In the genomic region with DNA sequence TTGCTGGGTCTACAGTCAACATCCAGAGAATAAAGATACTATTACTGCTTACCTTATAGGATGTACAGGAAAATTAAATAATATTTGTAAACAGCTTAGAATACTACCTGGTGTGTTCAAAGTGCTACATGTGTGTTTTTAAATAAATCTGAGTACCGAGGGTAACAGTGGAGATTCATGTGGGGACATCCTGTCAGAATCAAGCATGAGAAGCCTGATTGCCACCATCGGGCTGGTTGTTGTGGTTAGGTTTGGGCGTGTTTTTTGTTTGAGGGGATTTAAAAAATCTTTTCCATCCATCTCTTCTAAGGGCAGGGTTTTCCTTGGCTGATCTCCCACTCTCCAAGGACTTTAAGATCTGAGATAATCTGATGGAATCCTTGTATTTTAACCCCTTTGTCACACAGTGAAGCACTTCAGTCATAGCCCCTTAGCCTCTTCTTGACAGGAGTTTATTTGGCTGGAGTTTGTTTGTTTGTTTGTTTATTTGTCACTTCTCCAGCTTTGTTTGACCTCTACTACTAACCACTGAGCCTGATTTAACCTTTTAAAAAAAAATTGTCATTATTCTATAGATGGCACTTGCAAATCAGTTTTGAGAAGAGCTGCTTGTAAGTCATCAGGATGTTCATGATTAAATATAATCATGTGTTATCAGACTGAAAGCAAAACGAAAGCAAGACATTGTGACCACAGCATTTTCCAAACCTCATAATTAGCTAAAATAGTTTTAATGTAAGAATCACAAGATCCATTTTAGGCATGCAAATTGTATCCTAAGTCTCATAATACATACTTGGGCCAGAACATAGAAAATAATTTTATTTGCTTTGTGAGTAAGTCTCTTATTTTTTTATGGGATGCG, we compare ENCODE assay signal across 17 cellular contexts.
DNase-seq lines count a peak whose midpoint lies in the region; ATAC-seq and TF ChIP-seq lines count a peak whose summit lies in the region.
"Had no signal": no experiment of that assay in that cellular context is flagged by ENCODE, and none has a peak within 500 bp of the region (broad histone marks: within the 10 kb centered on the region; RNA-seq: fewer than 3 reads in every experiment).

No MANE protein-coding gene starts in this region.

- no peaks in the 10 kb centered on the region for H3K27me3 Mint-ChIP-seq in mesothelial cell of epicardium (ENCODE audit: low read depth)
- peaks cover 9 to 15% of the 10 kb centered on the region in 2 donors for H3K27me3 Mint-ChIP-seq in natural killer cell treated with Interleukin-12 subunit alpha and Interleukin-12 subunit beta and Interleukin-15 and Interleukin-18, amount 100 ng/mL, for 72 hours

- H3K4me1 Mint-ChIP-seq in mesothelial cell of epicardium: peaks cover 37% of the 10 kb centered on the region
- no peaks in the 10 kb centered on the region for H3K4me1 Mint-ChIP-seq in natural killer cell treated with Interleukin-12 subunit alpha and Interleukin-12 subunit beta and Interleukin-15 and Interleukin-18, amount 100 ng/mL, for 72 hours (ENCODE audit: low read depth in 2 of 2)

- H3K4me3 Mint-ChIP-seq in mesothelial cell of epicardium: peak overlapping the region; percentile 39
- no peak overlapping the region for H3K4me3 Mint-ChIP-seq in natural killer cell treated with Interleukin-12 subunit alpha and Interleukin-12 subunit beta and Interleukin-15 and Interleukin-18, amount 100 ng/mL, for 72 hours

- no peak for TF ChIP-seq POLR2A in gastroesophageal sphincter (IDR thresholded peaks at IDR 0.05)

- peak overlapping the region; percentile 94 for H3K27ac Mint-ChIP-seq in mesothelial cell of epicardium
- no peak overlapping the region for H3K27ac Mint-ChIP-seq in natural killer cell treated with Interleukin-12 subunit alpha and Interleukin-12 subunit beta and Interleukin-15 and Interleukin-18, amount 100 ng/mL, for 72 hours

- H3K9me3 ChIP-seq in gastroesophageal sphincter: no peaks in the 10 kb centered on the region

- H3K4me3 ChIP-seq in ACC112 (ENCODE audit: low read depth, low read length) (peak overlapping the region; percentile 67), brain microvascular endothelial cell (ENCODE audit: low read depth, low read length) (peak overlapping the region; percentile 22), gastroesophageal sphincter (no peak overlapping the region)
- H3K4me3 ChIP-seq: K562, SJCRH30 had no signal

- TF ChIP-seq CTCF in brain microvascular endothelial cell (IDR thresholded peaks at IDR 0.05; ENCODE audit: low read depth, low read length, missing control alignments) (no peak), mesothelial cell of epicardium (IDR thresholded peaks at IDR 0.05; ENCODE audit: unreplicated experiment) (no peak), gastroesophageal sphincter (IDR thresholded peaks at IDR 0.05) (no peak)

- TF ChIP-seq EP300 in gastroesophageal sphincter (IDR thresholded peaks at IDR 0.05): no peak

- 60 to 73% methylated on average over 4 to 5 of the region's 5 CpGs for WGBS in gastroesophageal sphincter (ENCODE audit: low coverage in 1 of 2), 2 donors

- H3K27me3 ChIP-seq in ACC112 (ENCODE audit: insufficient read depth, low read length) (no peaks in the 10 kb centered on the region), brain microvascular endothelial cell (replicated peaks) (no peaks in the 10 kb centered on the region), gastroesophageal sphincter (no peaks in the 10 kb centered on the region)
- H3K27me3 ChIP-seq: SJCRH30 had no signal

- peak; percentile 3 for DNase-seq in OCI-M1 (lab: John Stamatoyannopoulos, UW)
- no peak for DNase-seq in brain microvascular endothelial cell
- DNase-seq in mesothelial cell of epicardium (ENCODE audit: low spot score in 2 of 2, unreplicated experiment in 2 of 2): no peak
- DNase-seq in natural killer cell treated with Interleukin-12 subunit alpha and Interleukin-12 subunit beta and Interleukin-15 and Interleukin-18, amount 100 ng/mL, for 72 hours (ENCODE audit: low spot score): no peak
- DNase-seq in NCI-H446 (lab: John Stamatoyannopoulos, UW): no peak
- no peak for DNase-seq in DMS53 treated with DMSO at 0.1 percent for 48 hours (lab: John Stamatoyannopoulos, UW; ENCODE audit: unreplicated experiment)
- DNase-seq: DMS79 treated with DMSO at 0.1 percent for 48 hours, GF-D8, NCI-H1048, NCI-H345, NCI-H69, SJCRH30 had no signal

- in situ Hi-C loops in brain microvascular endothelial cell (cut with HindIII; ENCODE audit: low pct_ligation_motif_present, low sequenced_read_pairs): no loop called here

- H3K27ac ChIP-seq in ACC112 (ENCODE audit: low read depth, low read length): no peak overlapping the region
- no peak overlapping the region for H3K27ac ChIP-seq in brain microvascular endothelial cell
- H3K27ac ChIP-seq in gastroesophageal sphincter: no peak overlapping the region
- H3K27ac ChIP-seq: C4-2B, HL-60, SJCRH30 had no signal

- no peak for ATAC-seq in natural killer cell treated with Interleukin-12 subunit alpha and Interleukin-12 subunit beta and Interleukin-15 and Interleukin-18, amount 100 ng/mL, for 72 hours
- no peak for ATAC-seq in gastroesophageal sphincter
- ATAC-seq: K562 had no signal

- peaks cover 26% of the 10 kb centered on the region for H3K9me3 Mint-ChIP-seq in mesothelial cell of epicardium
- peaks cover 13% of the 10 kb centered on the region for H3K9me3 Mint-ChIP-seq in natural killer cell treated with Interleukin-12 subunit alpha and Interleukin-12 subunit beta and Interleukin-15 and Interleukin-18, amount 100 ng/mL, for 72 hours

- H3K36me3 ChIP-seq in ACC112 (ENCODE audit: insufficient read depth, low read length): no peaks in the 10 kb centered on the region
- no peaks in the 10 kb centered on the region for H3K36me3 ChIP-seq in brain microvascular endothelial cell (replicated peaks)
- no peaks in the 10 kb centered on the region for H3K36me3 ChIP-seq in gastroesophageal sphincter
- H3K36me3 ChIP-seq: SJCRH30 had no signal

- peak overlapping the region; percentile 67 for H2AFZ ChIP-seq in ACC112 (ENCODE audit: low read length, unreplicated experiment)

- H3K4me1 ChIP-seq in ACC112 (ENCODE audit: control insufficient read depth, insufficient read depth, low read length, unreplicated experiment) (no peaks in the 10 kb centered on the region), gastroesophageal sphincter (no peaks in the 10 kb centered on the region)
- H3K4me1 ChIP-seq: SJCRH30 had no signal

- no peaks in the 10 kb centered on the region for H3K79me2 ChIP-seq in ACC112 (ENCODE audit: control insufficient read depth, insufficient read depth, low read length, unreplicated experiment)

- H3K36me3 Mint-ChIP-seq in mesothelial cell of epicardium: peaks cover 27% of the 10 kb centered on the region
- H3K36me3 Mint-ChIP-seq in natural killer cell treated with Interleukin-12 subunit alpha and Interleukin-12 subunit beta and Interleukin-15 and Interleukin-18, amount 100 ng/mL, for 72 hours: no peaks in the 10 kb centered on the region

Comparison
In these comparisons a context has a peak if more than half of its experiments do, and no peak if none do; other contexts are left out.
1. H3K4me3 ChIP-seq: peak in ACC112 (single experiment) and brain microvascular endothelial cell (single experiment); none in gastroesophageal sphincter (0 of 2).